ENCODE assay signal across 2 cellular contexts in the genomic region with DNA sequence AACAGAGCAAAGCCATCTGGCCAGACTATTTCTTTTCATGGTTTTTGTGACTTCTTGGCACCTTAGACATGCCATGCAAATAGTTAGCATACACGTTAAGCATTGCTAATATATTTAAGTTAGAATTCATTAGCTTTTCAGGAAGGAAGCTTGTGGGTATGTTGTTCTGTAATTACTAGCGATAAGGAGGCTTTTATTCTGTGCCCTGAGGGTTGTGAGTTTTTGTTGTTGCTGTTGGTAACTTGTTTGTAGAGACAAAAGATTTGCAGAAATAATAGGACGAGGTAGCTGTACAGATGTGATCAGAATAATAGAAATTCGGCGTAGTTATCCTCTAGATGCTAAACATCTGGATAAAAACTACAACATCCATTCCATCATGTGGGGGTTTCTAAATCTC.
TF ChIP-seq lines count a peak whose summit lies in the region.

No MANE protein-coding gene starts in this region.

TF ChIP-seq in SK-N-SH, 30 proteins besides CTCF, POLR2A, EP300 and RAD21 (continued from another document):
- TF ChIP-seq, protein P1, sequence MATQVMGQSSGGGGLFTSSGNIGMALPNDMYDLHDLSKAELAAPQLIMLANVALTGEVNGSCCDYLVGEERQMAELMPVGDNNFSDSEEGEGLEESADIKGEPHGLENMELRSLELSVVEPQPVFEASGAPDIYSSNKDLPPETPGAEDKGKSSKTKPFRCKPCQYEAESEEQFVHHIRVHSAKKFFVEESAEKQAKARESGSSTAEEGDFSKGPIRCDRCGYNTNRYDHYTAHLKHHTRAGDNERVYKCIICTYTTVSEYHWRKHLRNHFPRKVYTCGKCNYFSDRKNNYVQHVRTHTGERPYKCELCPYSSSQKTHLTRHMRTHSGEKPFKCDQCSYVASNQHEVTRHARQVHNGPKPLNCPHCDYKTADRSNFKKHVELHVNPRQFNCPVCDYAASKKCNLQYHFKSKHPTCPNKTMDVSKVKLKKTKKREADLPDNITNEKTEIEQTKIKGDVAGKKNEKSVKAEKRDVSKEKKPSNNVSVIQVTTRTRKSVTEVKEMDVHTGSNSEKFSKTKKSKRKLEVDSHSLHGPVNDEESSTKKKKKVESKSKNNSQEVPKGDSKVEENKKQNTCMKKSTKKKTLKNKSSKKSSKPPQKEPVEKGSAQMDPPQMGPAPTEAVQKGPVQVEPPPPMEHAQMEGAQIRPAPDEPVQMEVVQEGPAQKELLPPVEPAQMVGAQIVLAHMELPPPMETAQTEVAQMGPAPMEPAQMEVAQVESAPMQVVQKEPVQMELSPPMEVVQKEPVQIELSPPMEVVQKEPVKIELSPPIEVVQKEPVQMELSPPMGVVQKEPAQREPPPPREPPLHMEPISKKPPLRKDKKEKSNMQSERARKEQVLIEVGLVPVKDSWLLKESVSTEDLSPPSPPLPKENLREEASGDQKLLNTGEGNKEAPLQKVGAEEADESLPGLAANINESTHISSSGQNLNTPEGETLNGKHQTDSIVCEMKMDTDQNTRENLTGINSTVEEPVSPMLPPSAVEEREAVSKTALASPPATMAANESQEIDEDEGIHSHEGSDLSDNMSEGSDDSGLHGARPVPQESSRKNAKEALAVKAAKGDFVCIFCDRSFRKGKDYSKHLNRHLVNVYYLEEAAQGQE (IDR thresholded peaks at IDR 0.05; ENCODE audit: low read depth, low read length), result no peak

TF ChIP-seq in SK-N-SH treated with all-trans-retinoic acid at 6 μM for 48 hours, 23 proteins besides CTCF, POLR2A, EP300 and RAD21 (continued from another document):
- TF ChIP-seq, protein P2, sequence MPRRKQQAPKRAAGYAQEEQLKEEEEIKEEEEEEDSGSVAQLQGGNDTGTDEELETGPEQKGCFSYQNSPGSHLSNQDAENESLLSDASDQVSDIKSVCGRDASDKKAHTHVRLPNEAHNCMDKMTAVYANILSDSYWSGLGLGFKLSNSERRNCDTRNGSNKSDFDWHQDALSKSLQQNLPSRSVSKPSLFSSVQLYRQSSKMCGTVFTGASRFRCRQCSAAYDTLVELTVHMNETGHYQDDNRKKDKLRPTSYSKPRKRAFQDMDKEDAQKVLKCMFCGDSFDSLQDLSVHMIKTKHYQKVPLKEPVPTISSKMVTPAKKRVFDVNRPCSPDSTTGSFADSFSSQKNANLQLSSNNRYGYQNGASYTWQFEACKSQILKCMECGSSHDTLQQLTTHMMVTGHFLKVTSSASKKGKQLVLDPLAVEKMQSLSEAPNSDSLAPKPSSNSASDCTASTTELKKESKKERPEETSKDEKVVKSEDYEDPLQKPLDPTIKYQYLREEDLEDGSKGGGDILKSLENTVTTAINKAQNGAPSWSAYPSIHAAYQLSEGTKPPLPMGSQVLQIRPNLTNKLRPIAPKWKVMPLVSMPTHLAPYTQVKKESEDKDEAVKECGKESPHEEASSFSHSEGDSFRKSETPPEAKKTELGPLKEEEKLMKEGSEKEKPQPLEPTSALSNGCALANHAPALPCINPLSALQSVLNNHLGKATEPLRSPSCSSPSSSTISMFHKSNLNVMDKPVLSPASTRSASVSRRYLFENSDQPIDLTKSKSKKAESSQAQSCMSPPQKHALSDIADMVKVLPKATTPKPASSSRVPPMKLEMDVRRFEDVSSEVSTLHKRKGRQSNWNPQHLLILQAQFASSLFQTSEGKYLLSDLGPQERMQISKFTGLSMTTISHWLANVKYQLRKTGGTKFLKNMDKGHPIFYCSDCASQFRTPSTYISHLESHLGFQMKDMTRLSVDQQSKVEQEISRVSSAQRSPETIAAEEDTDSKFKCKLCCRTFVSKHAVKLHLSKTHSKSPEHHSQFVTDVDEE (CRISPR knock-in tag; IDR thresholded peaks at IDR 0.05), result no peak
- no peak for TF ChIP-seq ARNTL (CRISPR knock-in tag; IDR thresholded peaks at IDR 0.05; ENCODE audit: borderline replicate concordance, low read depth)
